ENCODE assay signal across 8 cellular contexts in genomic region chr13:26558074-26558805, GRCh38. TPM values are rescaled to one million over a fixed set of nuclear protein-coding genes. Genes with fewer than 3 reads are reported as not detected.
DNase-seq lines count a peak whose midpoint lies in the region; ATAC-seq and TF ChIP-seq lines count a peak whose summit lies in the region.

No MANE protein-coding gene starts in this region.

- no peak for DNase-seq in Jurkat, Clone E6-1 (ENCODE audit: low read depth, low spot score)
- peak; percentile 28 for DNase-seq in cerebellum (ENCODE audit: low spot score)
- no peak for DNase-seq in lung (ENCODE audit: low spot score)
- no peak for DNase-seq in upper lobe of right lung
- no peak for DNase-seq in middle frontal gyrus (ENCODE audit: extremely low spot score, low spot score)
- DNase-seq in NCI-H510A (lab: John Stamatoyannopoulos, UW) = no peak

- intact Hi-C loops in upper lobe of right lung (cut with DNase I) = no loop called here

- peak overlapping the region in 1 of 2 donors; percentile 49 for H3K27ac ChIP-seq in lung (ENCODE audit: low read depth in 1 of 2, low read length in 1 of 2)
- H3K27ac ChIP-seq in upper lobe of right lung = peak overlapping the region; percentile 51

- TF ChIP-seq CTCF in lung (IDR thresholded peaks at IDR 0.05; ENCODE audit: control extremely low read depth, extremely low read depth) (no peak), upper lobe of right lung (IDR thresholded peaks at IDR 0.05) (no peak)

- peak overlapping the region; percentile 32 for H3K4me3 ChIP-seq in Jurkat, Clone E6-1 (ENCODE audit: low read length)
- peak overlapping the region; percentile 69 for H3K4me3 ChIP-seq in lung
- H3K4me3 ChIP-seq in upper lobe of right lung = peak overlapping the region; percentile 67

- H3K36me3 ChIP-seq in lung (ENCODE audit: control insufficient read depth in 2 of 2, insufficient read depth in 2 of 2, low read length in 2 of 2) (no peaks in the 10 kb centered on the region), upper lobe of right lung (no peaks in the 10 kb centered on the region)

- H3K9me3 ChIP-seq in lung (ENCODE audit: control insufficient read depth in 2 of 2, insufficient read depth in 1 of 2, low read length in 1 of 2) (no peaks in the 10 kb centered on the region), upper lobe of right lung (no peaks in the 10 kb centered on the region)

- peaks cover 3% of the 10 kb centered on the region for H3K27me3 ChIP-seq in lung (ENCODE audit: control insufficient read depth, insufficient read depth)
- no peaks in the 10 kb centered on the region for H3K27me3 ChIP-seq in upper lobe of right lung

- 3% methylated on average over 62 to 73 of the region's 73 CpGs for WGBS in lung, 2 donors

- H3K4me1 ChIP-seq in lung (ENCODE audit: control insufficient read depth in 2 of 2, insufficient read depth in 2 of 2, low read length in 2 of 2) = peaks cover 0 to 10% of the 10 kb centered on the region in 2 donors
- H3K4me1 ChIP-seq in upper lobe of right lung = peaks cover 3% of the 10 kb centered on the region

- ATAC-seq in GM18511 (IDR thresholded peaks at IDR 0.05; ENCODE audit: unreplicated experiment) = peak; percentile 12
- ATAC-seq in lung (ENCODE audit: insufficient read depth, low FRiP score) = no peak
- peak; percentile 3 for ATAC-seq in upper lobe of right lung
- ATAC-seq in HG02571 (IDR thresholded peaks at IDR 0.05; ENCODE audit: unreplicated experiment) = no peak

RNA-seq across cellular contexts. Expression of gene WASF3, which starts 0.8 kb away (rescaled TPM):
- 6.8 TPM for polyA plus RNA-seq in Jurkat, Clone E6-1 (2012; ENCODE audit: insufficient read depth, insufficient read length)
- total RNA-seq in cerebellum (51.5 TPM), lung (10 to 100 TPM; 11.1 to 14.4 TPM), upper lobe of right lung (27.9 TPM)
- polyA plus RNA-seq in lung = 1 to 10 TPM; 4.9 to 5.5 TPM

Comparison
In these comparisons a context has a peak if more than half of its experiments do, and no peak if none do; other contexts are left out.
1. ATAC-seq: peak in GM18511 (single experiment) and upper lobe of right lung (single experiment); none in lung (single experiment) and HG02571 (single experiment).
2. Peak in every context shown above with its lines, with median percentiles within 50 percentile points of each other: H3K4me3 ChIP-seq.